ENCODE assay signal across 1 cellular context in the genomic region with DNA sequence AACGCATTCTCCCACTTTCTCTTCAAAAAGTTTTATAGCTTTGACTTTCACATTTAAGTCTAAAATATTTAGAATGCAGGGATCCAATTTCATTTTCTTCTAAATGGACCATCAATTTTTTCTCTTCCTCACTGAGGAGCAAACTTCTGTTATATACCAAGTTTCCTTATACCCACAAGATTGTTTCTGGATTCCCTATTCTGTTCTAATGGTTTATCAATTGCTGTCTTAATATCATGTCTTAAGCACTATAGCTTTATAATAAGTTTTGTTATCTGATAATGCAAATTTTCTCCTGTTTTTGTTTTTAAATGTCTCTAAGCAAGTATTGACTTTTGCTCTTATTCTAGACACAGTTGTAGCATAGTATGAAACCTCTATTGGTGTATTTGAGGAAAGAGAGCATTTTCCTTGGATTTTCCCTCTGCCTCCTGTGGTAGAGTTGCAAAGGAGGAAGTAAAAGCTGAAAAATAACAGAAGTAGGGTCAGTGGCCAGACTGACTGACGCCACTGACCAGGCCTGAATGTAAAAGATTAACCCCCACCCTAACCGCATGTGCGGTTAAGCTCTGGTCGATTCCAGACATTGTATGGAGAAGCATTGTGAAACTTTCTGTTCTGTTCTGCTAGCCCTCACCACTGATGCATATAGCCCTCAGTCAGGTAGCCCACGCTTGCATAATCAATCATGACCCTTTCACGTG.
TF ChIP-seq lines count a peak whose summit lies in the region.

No MANE protein-coding gene starts in this region.

TF ChIP-seq in K562, 482 proteins besides CTCF, POLR2A, EP300 and RAD21 (continued from another document):
- TF ChIP-seq, protein P1, sequence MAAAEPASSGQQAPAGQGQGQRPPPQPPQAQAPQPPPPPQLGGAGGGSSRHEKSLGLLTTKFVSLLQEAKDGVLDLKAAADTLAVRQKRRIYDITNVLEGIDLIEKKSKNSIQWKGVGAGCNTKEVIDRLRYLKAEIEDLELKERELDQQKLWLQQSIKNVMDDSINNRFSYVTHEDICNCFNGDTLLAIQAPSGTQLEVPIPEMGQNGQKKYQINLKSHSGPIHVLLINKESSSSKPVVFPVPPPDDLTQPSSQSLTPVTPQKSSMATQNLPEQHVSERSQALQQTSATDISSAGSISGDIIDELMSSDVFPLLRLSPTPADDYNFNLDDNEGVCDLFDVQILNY (CRISPR knock-in tag; IDR thresholded peaks at IDR 0.05), result no peak
- TF ChIP-seq MIER1 (IDR thresholded peaks at IDR 0.05; ENCODE audit: low read depth) (no peak), HLTF (IDR thresholded peaks at IDR 0.05) (no peak), SAP30 (IDR thresholded peaks at IDR 0.05; ENCODE audit: borderline replicate concordance, insufficient read depth, low read depth, low read length, poor library complexity, severe bottlenecking) (no peak), PCBP2 (IDR thresholded peaks at IDR 0.05; ENCODE audit: low read depth, low read length, poor library complexity, severe bottlenecking) (no peak), SMAD2 (IDR thresholded peaks at IDR 0.05; ENCODE audit: low read depth, low read length) (no peak), ZNF57 (CRISPR knock-in tag; IDR thresholded peaks at IDR 0.05) (no peak), GABPA (tag; conservative IDR thresholded peaks at IDR 0.05; ENCODE audit: low read depth) (peak; percentile 47; the same call in 1 of the 2 replicates), RCOR1 (IDR thresholded peaks at IDR 0.05; ENCODE audit: borderline replicate concordance in 1 of 2, low read depth in 2 of 2, low read length in 2 of 2) (peak in 1 of 2 experiments; percentile 85; a peak in 2 of 4 replicates), TRIM24 (IDR thresholded peaks at IDR 0.05) (peak; percentile 94 to 96), ZNF354B (CRISPR knock-in tag; IDR thresholded peaks at IDR 0.05) (no peak), HDAC6 (IDR thresholded peaks at IDR 0.05; ENCODE audit: low read depth, low read length) (no peak), ZFP1 (CRISPR knock-in tag; IDR thresholded peaks at IDR 0.05) (no peak), EZH2 (IDR thresholded peaks at IDR 0.05; ENCODE audit: borderline replicate concordance, low read depth, low read length) (no peak), STAG1 (CRISPR knock-in tag; IDR thresholded peaks at IDR 0.05; ENCODE audit: borderline replicate concordance) (no peak), CBX1 (IDR thresholded peaks at IDR 0.05; ENCODE audit: low read depth) (peak; percentile 74; the same call in 1 of the 2 replicates), KLF10 (CRISPR knock-in tag; IDR thresholded peaks at IDR 0.05) (no peak), SMARCA4 (IDR thresholded peaks at IDR 0.05) (peak; percentile 94), JUN (IDR thresholded peaks at IDR 0.05; ENCODE audit: borderline replicate concordance, low read depth, low read length) (peak; percentile 68; the same call in 1 of the 2 replicates), JUN (CRISPR knock-in tag; IDR thresholded peaks at IDR 0.05; ENCODE audit: borderline replicate concordance) (no peak), NFXL1 (CRISPR knock-in tag; IDR thresholded peaks at IDR 0.05) (no peak), KLF13 (tag; IDR thresholded peaks at IDR 0.05; ENCODE audit: borderline replicate concordance, low read depth) (no peak), ZNF785 (CRISPR knock-in tag; IDR thresholded peaks at IDR 0.05) (no peak), ZBTB17 (CRISPR knock-in tag; IDR thresholded peaks at IDR 0.05) (0 out of 2 replicates have a peak, but pooled peaks have one; percentile 20), ZNF830 (CRISPR knock-in tag; IDR thresholded peaks at IDR 0.05) (no peak), KDM5B (IDR thresholded peaks at IDR 0.05; ENCODE audit: insufficient replicate concordance, low read depth, low read length) (no peak), ZNF77 (CRISPR knock-in tag; IDR thresholded peaks at IDR 0.05) (no peak), SP2 (IDR thresholded peaks at IDR 0.05; ENCODE audit: extremely low read depth, low read depth, low read length, poor library complexity, severe bottlenecking) (no peak)
- TF ChIP-seq, protein P2, sequence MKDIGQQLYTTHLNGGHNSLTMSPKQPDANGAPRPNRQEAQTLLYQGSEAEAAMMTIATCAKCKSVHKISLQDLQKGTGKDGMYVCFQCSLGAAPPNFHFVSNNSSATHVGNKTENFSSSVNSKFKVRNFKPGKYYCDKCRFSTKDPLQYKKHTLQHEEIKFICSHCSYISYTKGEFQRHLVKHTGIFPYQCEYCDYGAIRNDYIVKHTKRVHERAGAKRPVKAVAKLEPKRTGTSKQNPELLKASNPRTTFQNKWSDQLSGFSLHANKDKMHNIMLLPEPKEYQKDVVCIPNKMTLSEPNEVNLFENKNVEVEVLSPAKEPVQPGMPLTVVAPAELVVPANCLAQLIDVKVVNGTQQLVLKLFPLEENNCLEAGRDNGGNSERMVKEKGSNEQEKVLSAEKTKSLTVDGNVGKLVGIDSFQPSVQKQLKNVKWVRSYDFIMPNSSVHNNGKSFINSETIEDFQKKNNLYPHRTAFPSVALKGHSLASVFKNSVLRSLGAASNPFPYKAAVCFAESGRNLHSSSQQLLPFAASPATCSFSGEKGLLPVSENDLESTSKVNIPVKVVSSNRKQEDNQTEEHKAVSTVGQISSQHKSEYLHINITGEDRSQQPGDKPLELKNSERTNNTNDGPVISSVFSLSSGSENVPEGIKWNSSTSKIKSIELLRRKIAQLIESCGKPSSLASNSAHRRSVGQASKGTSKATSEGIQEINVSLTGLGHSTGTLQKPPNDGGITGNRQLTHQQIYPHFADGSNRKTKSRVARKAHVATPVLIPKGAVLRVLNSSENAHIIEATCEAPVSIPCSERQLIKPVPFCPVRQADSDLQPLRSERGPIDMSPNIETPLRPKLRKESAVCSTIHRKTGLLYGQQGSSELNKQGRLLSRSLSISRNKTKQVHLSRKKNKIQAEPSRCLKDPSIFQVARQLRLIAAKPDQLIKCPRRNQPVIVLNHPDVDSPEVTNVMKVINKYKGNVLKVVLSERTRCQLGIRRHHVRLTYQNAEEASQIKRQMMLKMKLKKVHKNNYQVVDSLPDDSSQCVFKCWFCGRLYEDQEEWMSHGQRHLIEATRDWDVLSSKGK (CRISPR knock-in tag; IDR thresholded peaks at IDR 0.05), result no peak
- TF ChIP-seq, protein P3, sequence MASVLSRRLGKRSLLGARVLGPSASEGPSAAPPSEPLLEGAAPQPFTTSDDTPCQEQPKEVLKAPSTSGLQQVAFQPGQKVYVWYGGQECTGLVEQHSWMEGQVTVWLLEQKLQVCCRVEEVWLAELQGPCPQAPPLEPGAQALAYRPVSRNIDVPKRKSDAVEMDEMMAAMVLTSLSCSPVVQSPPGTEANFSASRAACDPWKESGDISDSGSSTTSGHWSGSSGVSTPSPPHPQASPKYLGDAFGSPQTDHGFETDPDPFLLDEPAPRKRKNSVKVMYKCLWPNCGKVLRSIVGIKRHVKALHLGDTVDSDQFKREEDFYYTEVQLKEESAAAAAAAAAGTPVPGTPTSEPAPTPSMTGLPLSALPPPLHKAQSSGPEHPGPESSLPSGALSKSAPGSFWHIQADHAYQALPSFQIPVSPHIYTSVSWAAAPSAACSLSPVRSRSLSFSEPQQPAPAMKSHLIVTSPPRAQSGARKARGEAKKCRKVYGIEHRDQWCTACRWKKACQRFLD (CRISPR knock-in tag; IDR thresholded peaks at IDR 0.05), result peak; percentile 82
- TF ChIP-seq, protein P4, sequence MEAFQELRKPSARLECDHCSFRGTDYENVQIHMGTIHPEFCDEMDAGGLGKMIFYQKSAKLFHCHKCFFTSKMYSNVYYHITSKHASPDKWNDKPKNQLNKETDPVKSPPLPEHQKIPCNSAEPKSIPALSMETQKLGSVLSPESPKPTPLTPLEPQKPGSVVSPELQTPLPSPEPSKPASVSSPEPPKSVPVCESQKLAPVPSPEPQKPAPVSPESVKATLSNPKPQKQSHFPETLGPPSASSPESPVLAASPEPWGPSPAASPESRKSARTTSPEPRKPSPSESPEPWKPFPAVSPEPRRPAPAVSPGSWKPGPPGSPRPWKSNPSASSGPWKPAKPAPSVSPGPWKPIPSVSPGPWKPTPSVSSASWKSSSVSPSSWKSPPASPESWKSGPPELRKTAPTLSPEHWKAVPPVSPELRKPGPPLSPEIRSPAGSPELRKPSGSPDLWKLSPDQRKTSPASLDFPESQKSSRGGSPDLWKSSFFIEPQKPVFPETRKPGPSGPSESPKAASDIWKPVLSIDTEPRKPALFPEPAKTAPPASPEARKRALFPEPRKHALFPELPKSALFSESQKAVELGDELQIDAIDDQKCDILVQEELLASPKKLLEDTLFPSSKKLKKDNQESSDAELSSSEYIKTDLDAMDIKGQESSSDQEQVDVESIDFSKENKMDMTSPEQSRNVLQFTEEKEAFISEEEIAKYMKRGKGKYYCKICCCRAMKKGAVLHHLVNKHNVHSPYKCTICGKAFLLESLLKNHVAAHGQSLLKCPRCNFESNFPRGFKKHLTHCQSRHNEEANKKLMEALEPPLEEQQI (IDR thresholded peaks at IDR 0.05), result peak; percentile 80; the same call in 1 of the 2 replicates
- TF ChIP-seq, protein P5, sequence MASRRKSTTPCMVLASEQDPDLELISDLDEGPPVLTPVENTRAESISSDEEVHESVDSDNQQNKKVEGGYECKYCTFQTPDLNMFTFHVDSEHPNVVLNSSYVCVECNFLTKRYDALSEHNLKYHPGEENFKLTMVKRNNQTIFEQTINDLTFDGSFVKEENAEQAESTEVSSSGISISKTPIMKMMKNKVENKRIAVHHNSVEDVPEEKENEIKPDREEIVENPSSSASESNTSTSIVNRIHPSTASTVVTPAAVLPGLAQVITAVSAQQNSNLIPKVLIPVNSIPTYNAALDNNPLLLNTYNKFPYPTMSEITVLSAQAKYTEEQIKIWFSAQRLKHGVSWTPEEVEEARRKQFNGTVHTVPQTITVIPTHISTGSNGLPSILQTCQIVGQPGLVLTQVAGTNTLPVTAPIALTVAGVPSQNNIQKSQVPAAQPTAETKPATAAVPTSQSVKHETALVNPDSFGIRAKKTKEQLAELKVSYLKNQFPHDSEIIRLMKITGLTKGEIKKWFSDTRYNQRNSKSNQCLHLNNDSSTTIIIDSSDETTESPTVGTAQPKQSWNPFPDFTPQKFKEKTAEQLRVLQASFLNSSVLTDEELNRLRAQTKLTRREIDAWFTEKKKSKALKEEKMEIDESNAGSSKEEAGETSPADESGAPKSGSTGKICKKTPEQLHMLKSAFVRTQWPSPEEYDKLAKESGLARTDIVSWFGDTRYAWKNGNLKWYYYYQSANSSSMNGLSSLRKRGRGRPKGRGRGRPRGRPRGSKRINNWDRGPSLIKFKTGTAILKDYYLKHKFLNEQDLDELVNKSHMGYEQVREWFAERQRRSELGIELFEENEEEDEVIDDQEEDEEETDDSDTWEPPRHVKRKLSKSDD (conservative IDR thresholded peaks at IDR 0.05; ENCODE audit: low read length), result no peak
- TF ChIP-seq, protein P6, sequence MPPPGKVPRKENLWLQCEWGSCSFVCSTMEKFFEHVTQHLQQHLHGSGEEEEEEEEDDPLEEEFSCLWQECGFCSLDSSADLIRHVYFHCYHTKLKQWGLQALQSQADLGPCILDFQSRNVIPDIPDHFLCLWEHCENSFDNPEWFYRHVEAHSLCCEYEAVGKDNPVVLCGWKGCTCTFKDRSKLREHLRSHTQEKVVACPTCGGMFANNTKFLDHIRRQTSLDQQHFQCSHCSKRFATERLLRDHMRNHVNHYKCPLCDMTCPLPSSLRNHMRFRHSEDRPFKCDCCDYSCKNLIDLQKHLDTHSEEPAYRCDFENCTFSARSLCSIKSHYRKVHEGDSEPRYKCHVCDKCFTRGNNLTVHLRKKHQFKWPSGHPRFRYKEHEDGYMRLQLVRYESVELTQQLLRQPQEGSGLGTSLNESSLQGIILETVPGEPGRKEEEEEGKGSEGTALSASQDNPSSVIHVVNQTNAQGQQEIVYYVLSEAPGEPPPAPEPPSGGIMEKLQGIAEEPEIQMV (tag; conservative IDR thresholded peaks at IDR 0.05; ENCODE audit: low read depth), result no peak
- TF ChIP-seq, protein P7, sequence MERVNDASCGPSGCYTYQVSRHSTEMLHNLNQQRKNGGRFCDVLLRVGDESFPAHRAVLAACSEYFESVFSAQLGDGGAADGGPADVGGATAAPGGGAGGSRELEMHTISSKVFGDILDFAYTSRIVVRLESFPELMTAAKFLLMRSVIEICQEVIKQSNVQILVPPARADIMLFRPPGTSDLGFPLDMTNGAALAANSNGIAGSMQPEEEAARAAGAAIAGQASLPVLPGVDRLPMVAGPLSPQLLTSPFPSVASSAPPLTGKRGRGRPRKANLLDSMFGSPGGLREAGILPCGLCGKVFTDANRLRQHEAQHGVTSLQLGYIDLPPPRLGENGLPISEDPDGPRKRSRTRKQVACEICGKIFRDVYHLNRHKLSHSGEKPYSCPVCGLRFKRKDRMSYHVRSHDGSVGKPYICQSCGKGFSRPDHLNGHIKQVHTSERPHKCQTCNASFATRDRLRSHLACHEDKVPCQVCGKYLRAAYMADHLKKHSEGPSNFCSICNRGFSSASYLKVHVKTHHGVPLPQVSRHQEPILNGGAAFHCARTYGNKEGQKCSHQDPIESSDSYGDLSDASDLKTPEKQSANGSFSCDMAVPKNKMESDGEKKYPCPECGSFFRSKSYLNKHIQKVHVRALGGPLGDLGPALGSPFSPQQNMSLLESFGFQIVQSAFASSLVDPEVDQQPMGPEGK (CRISPR knock-in tag; IDR thresholded peaks at IDR 0.05; ENCODE audit: borderline replicate concordance), result no peak
- TF ChIP-seq, protein P8, sequence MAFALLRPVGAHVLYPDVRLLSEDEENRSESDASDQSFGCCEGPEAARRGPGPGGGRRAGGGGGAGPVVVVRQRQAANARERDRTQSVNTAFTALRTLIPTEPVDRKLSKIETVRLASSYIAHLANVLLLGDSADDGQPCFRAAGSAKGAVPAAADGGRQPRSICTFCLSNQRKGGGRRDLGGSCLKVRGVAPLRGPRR (CRISPR knock-in tag; IDR thresholded peaks at IDR 0.05), result no peak
- TF ChIP-seq, protein P9, sequence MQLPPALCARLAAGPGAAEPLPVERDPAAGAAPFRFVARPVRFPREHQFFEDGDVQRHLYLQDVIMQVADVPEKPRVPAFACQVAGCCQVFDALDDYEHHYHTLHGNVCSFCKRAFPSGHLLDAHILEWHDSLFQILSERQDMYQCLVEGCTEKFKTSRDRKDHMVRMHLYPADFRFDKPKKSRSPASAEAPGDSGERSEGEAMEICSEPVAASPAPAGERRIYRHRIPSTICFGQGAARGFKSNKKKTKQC (CRISPR knock-in tag; IDR thresholded peaks at IDR 0.05), result no peak
